10 cellular contexts compared by ENCODE assay signal in the genomic region with DNA sequence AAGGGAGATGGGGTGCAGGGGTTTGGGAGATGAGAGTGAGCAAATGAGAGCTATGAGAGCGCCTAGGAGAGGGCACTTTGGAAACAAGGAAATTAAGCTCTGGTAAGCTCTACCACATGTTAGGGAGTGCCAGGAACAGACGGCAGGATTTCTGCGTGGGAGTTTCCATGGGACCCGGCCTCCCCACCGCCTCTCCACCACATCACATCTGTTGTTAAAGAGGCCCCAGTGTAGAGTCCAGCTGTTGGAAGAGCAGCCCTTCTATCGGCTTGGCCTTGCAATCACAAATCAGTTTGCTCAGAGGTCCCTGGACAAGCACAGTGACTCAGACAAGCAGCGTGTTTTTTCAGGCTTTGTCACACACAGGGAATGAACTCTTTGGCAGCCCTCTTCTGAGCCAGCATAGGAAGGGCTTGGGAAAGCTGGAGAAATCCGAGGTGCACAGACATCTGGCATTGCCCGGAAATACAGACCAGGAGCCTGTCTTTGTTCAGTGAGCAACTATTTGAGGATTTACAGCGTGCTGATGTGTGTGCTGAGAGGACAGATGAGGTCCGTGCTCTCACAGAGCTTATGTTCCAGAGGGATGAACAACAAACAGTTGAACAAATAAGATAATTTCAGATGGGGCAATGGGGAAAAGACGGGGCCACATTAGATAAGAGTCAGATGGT.
A peak's percentile ranks its signal among the peaks of the same experiment; 100 is the strongest.
DNase-seq lines count a peak whose midpoint lies in the region; ATAC-seq, FAIRE-seq and TF ChIP-seq lines count a peak whose summit lies in the region.
"Had no signal": no experiment of that assay in that cellular context is flagged by ENCODE, and none has a peak within 500 bp of the region (broad histone marks: within the 10 kb centered on the region; RNA-seq: fewer than 3 reads in every experiment).

No MANE protein-coding gene starts in this region.

- no peaks in the 10 kb centered on the region for H4K20me1 ChIP-seq in endothelial cell of umbilical vein (replicated peaks; ENCODE audit: control insufficient read depth, extremely low read depth, insufficient read depth, low read length)

- peak; percentile 38 for FAIRE-seq in endothelial cell of umbilical vein (lab: Jason Lieb, UNC)

- no peak overlapping the region for H2AFZ ChIP-seq in endothelial cell of umbilical vein (ENCODE audit: low read depth, low read length)

- no peaks in the 10 kb centered on the region for H3K79me2 ChIP-seq in endothelial cell of umbilical vein (ENCODE audit: control insufficient read depth, insufficient read depth, low read length)

- no TSS peak for BruUV-seq in endothelial cell of umbilical vein (replicated peaks; lab: Mats Ljungman, UMichigan)

- H3K36me3 Mint-ChIP-seq in activated T-helper 2 cell treated with anti-CD3 and anti-CD28 coated beads, Interferon-gamma antibody, Interleukin-2, Interleukin-4, amounts not matched to agents 10 μg/mL and 5 μg/mL and 100 μg/mL, durations not matched to agents 14 hours and 24 hours and 36 hours (ENCODE audit: low read depth), result no peaks in the 10 kb centered on the region
- H3K36me3 Mint-ChIP-seq in stimulated activated naive B cell treated with anti-CD40 and anti-IgM and Interleukin-4, amounts not matched to agents 10 μg/mL and 1 μg/mL and 100 μg/mL, for 72 hours, result peaks cover 0 to 3% of the 10 kb centered on the region in 2 donors
- H3K36me3 Mint-ChIP-seq: CD4-positive, CD25-positive, alpha-beta regulatory T cell; natural killer cell had no signal

- no peaks in the 10 kb centered on the region for H3K9me3 Mint-ChIP-seq in activated T-helper 2 cell treated with anti-CD3 and anti-CD28 coated beads, Interferon-gamma antibody, Interleukin-2, Interleukin-4, amounts not matched to agents 10 μg/mL and 5 μg/mL and 100 μg/mL, durations not matched to agents 14 hours and 24 hours and 36 hours
- H3K9me3 Mint-ChIP-seq in stimulated activated naive B cell treated with anti-CD40 and anti-IgM and Interleukin-4, amounts not matched to agents 10 μg/mL and 1 μg/mL and 100 μg/mL, for 72 hours, result peaks cover 0 to 6% of the 10 kb centered on the region in 2 donors

- H3K9me3 ChIP-seq in endothelial cell of umbilical vein (replicated peaks; ENCODE audit: control insufficient read depth, insufficient read depth, low read length), result no peaks in the 10 kb centered on the region

- no peak for TF ChIP-seq POLR2A in endothelial cell of umbilical vein (IDR thresholded peaks at IDR 0.05; ENCODE audit: low read depth, low read length)

- intact Hi-C loops in endothelial cell of umbilical vein (cut with micrococcal nuclease), result no loop called here
- intact Hi-C loops in activated T-helper 2 cell treated with anti-CD3 and anti-CD28 coated beads, Interferon-gamma antibody, Interleukin-2, Interleukin-4, amounts not matched to agents 10 μg/mL and 5 μg/mL and 100 μg/mL, durations not matched to agents 14 hours and 24 hours and 36 hours (cut with micrococcal nuclease), result no loop called here

- dilution Hi-C loops in endothelial cell of umbilical vein (cut with MboI; ENCODE audit: extremely low pct_ligation_motif_present, low sequenced_read_pairs), result no loop called here

- peaks cover 5 to 15% of the 10 kb centered on the region in 2 experiments for H3K27me3 ChIP-seq in endothelial cell of umbilical vein (ENCODE audit: control insufficient read depth in 2 of 2, insufficient read depth in 2 of 2, low read length in 2 of 2)

- POLR2A ChIA-PET in endothelial cell of umbilical vein (lab: Charles Lee), result no interaction called here

- no peaks in the 10 kb centered on the region for H3K4me1 ChIP-seq in endothelial cell of umbilical vein (ENCODE audit: control insufficient read depth, extremely low read depth, insufficient read depth, low read length)

- no peaks in the 10 kb centered on the region for H3K36me3 ChIP-seq in endothelial cell of umbilical vein (ENCODE audit: control insufficient read depth in 2 of 2, extremely low read depth in 1 of 2, insufficient read depth in 2 of 2, low read length in 2 of 2)

- no peak overlapping the region for H3K4me3 Mint-ChIP-seq in activated T-helper 2 cell treated with anti-CD3 and anti-CD28 coated beads, Interferon-gamma antibody, Interleukin-2, Interleukin-4, amounts not matched to agents 10 μg/mL and 5 μg/mL and 100 μg/mL, durations not matched to agents 14 hours and 24 hours and 36 hours (ENCODE audit: low read depth)
- H3K4me3 Mint-ChIP-seq in stimulated activated naive B cell treated with anti-CD40 and anti-IgM and Interleukin-4, amounts not matched to agents 10 μg/mL and 1 μg/mL and 100 μg/mL, for 72 hours, result no peak overlapping the region
- H3K4me3 Mint-ChIP-seq: CD4-positive, CD25-positive, alpha-beta regulatory T cell; natural killer cell had no signal

- TF ChIP-seq CTCF in endothelial cell of umbilical vein (IDR thresholded peaks at IDR 0.05; ENCODE audit: extremely low read depth in 1 of 2, insufficient read depth in 1 of 2, low read depth in 1 of 2, low read length in 2 of 2), result no peak

- DNase-seq in 8988T (peak; percentile 38), NCI-H524 treated with DMSO at 0.1 percent for 48 hours (lab: John Stamatoyannopoulos, UW) (peak; percentile 85), endothelial cell of umbilical vein (ENCODE audit: low read depth, low spot score) (peak; percentile 73), myocyte (ENCODE audit: low read depth) (peak; percentile 95), NCI-H1048 (lab: John Stamatoyannopoulos, UW) (no peak), activated gamma-delta T cell treated with Interleukin-2 at 50 U/mL for 16 hours (no peak)
- no peak for DNase-seq in activated T-helper 2 cell treated with anti-CD3 and anti-CD28 coated beads, Interferon-gamma antibody, Interleukin-2, Interleukin-4, amounts not matched to agents 10 μg/mL and 5 μg/mL and 100 μg/mL, durations not matched to agents 14 hours and 24 hours and 36 hours (ENCODE audit: low spot score)
- no peak for DNase-seq in stimulated activated naive B cell treated with anti-CD40 and anti-IgM and Interleukin-4, amounts not matched to agents 10 μg/mL and 1 μg/mL and 100 μg/mL, for 72 hours
- DNase-seq: CD4-positive, CD25-positive, alpha-beta regulatory T cell; natural killer cell had no signal

- peaks cover 10% of the 10 kb centered on the region for H3K27me3 Mint-ChIP-seq in activated T-helper 2 cell treated with anti-CD3 and anti-CD28 coated beads, Interferon-gamma antibody, Interleukin-2, Interleukin-4, amounts not matched to agents 10 μg/mL and 5 μg/mL and 100 μg/mL, durations not matched to agents 14 hours and 24 hours and 36 hours (ENCODE audit: low read depth)
- peaks cover 14 to 15% of the 10 kb centered on the region in 2 donors for H3K27me3 Mint-ChIP-seq in stimulated activated naive B cell treated with anti-CD40 and anti-IgM and Interleukin-4, amounts not matched to agents 10 μg/mL and 1 μg/mL and 100 μg/mL, for 72 hours
- H3K27me3 Mint-ChIP-seq: CD4-positive, CD25-positive, alpha-beta regulatory T cell had no signal

- H3K27ac ChIP-seq in endothelial cell of umbilical vein (ENCODE audit: insufficient read depth, low read depth, low read length), result no peak overlapping the region

- H3K9me1 ChIP-seq in endothelial cell of umbilical vein (replicated peaks; ENCODE audit: control insufficient read depth, extremely low read depth, insufficient read depth, low read length), result no peaks in the 10 kb centered on the region

- H3K4me3 ChIP-seq in endothelial cell of umbilical vein (replicated peaks in 1 of 3; ENCODE audit: insufficient read depth in 1 of 3, low read depth in 1 of 3, low read length in 3 of 3), result no peak overlapping the region

- H3K9ac ChIP-seq in endothelial cell of umbilical vein (replicated peaks; ENCODE audit: extremely low read depth, insufficient read depth, low read length), result no peak overlapping the region

- peaks cover 6% of the 10 kb centered on the region for H3K4me1 Mint-ChIP-seq in activated T-helper 2 cell treated with anti-CD3 and anti-CD28 coated beads, Interferon-gamma antibody, Interleukin-2, Interleukin-4, amounts not matched to agents 10 μg/mL and 5 μg/mL and 100 μg/mL, durations not matched to agents 14 hours and 24 hours and 36 hours (ENCODE audit: low read depth)
- H3K4me1 Mint-ChIP-seq in stimulated activated naive B cell treated with anti-CD40 and anti-IgM and Interleukin-4, amounts not matched to agents 10 μg/mL and 1 μg/mL and 100 μg/mL, for 72 hours, result peaks cover 20 to 33% of the 10 kb centered on the region in 2 donors
- H3K4me1 Mint-ChIP-seq: natural killer cell had no signal

- ATAC-seq in stimulated activated naive B cell treated with anti-CD40 and anti-IgM and Interleukin-4, amounts not matched to agents 10 μg/mL and 1 μg/mL and 100 μg/mL, for 72 hours (replicated peaks), result no peak
- ATAC-seq: natural killer cell had no signal

- CTCF ChIA-PET in endothelial cell of umbilical vein (lab: Charles Lee), result no interaction called here

- no peak overlapping the region for H3K4me2 ChIP-seq in endothelial cell of umbilical vein (ENCODE audit: insufficient read depth, low read length)

- no peak overlapping the region for H3K27ac Mint-ChIP-seq in activated T-helper 2 cell treated with anti-CD3 and anti-CD28 coated beads, Interferon-gamma antibody, Interleukin-2, Interleukin-4, amounts not matched to agents 10 μg/mL and 5 μg/mL and 100 μg/mL, durations not matched to agents 14 hours and 24 hours and 36 hours
- no peak overlapping the region for H3K27ac Mint-ChIP-seq in stimulated activated naive B cell treated with anti-CD40 and anti-IgM and Interleukin-4, amounts not matched to agents 10 μg/mL and 1 μg/mL and 100 μg/mL, for 72 hours
- H3K27ac Mint-ChIP-seq: CD4-positive, CD25-positive, alpha-beta regulatory T cell; natural killer cell had no signal

TF ChIP-seq in endothelial cell of umbilical vein, 7 proteins besides CTCF, POLR2A, EP300 and RAD21:
- no peak for TF ChIP-seq GATA2 (IDR thresholded peaks at IDR 0.05; ENCODE audit: insufficient read depth, insufficient read length, low read depth, low read length)
- no peak for TF ChIP-seq JUN (IDR thresholded peaks at IDR 0.05; ENCODE audit: borderline replicate concordance, insufficient read depth, insufficient read length, low read depth)
- no peak for TF ChIP-seq FOS (IDR thresholded peaks at IDR 0.05; ENCODE audit: borderline replicate concordance, insufficient read depth, low read length)

Comparison
In these comparisons a context has a peak if more than half of its experiments do, and no peak if none do; other contexts are left out.
1. DNase-seq: peak in 8988T (single experiment), NCI-H524 treated with DMSO at 0.1 percent for 48 hours (single experiment), endothelial cell of umbilical vein (single experiment) and myocyte (single experiment); none in activated T-helper 2 cell treated with anti-CD3 and anti-CD28 coated beads, Interferon-gamma antibody, Interleukin-2, Interleukin-4, amounts not matched to agents 10 μg/mL and 5 μg/mL and 100 μg/mL, durations not matched to agents 14 hours and 24 hours and 36 hours (single experiment), NCI-H1048 (single experiment), activated gamma-delta T cell treated with Interleukin-2 at 50 U/mL for 16 hours (single experiment) and stimulated activated naive B cell treated with anti-CD40 and anti-IgM and Interleukin-4, amounts not matched to agents 10 μg/mL and 1 μg/mL and 100 μg/mL, for 72 hours (single experiment).